ENCODE assay signal across 21 cellular contexts in genomic region chr7:81603-82342, GRCh38.
DNase-seq lines count a peak whose midpoint lies in the region; ATAC-seq and TF ChIP-seq lines count a peak whose summit lies in the region.
"Had no signal": no experiment of that assay in that cellular context is flagged by ENCODE, and none has a peak within 500 bp of the region (broad histone marks: within the 10 kb centered on the region; RNA-seq: fewer than 3 reads in every experiment).

No MANE protein-coding gene starts in this region.

- no peak overlapping the region for H3K4me2 ChIP-seq in mesenchymal stem cell (ENCODE audit: low read length, poor library complexity, severe bottlenecking)

- POLR2A ChIA-PET in MCF 10A (lab: Yijun Ruan, JAX): interaction anchor here (1.2 kb wide), 1 partner anchor 17 kb away, joined by 3 read pairs; no protein-coding TSS in a partner anchor

- H3K4me3 Mint-ChIP-seq in MCF 10A (ENCODE audit: unreplicated experiment) (no peak overlapping the region), brain (peak overlapping the region in 1 of 5 experiments; percentile 9)
- H3K4me3 Mint-ChIP-seq: IgD-negative memory B cell; natural killer cell; stimulated activated naive B cell treated with anti-CD40 and anti-IgM and Interleukin-4, amounts not matched to agents 10 μg/mL and 1 μg/mL and 100 μg/mL, for 72 hours; T-helper 1 cell treated with Interleukin-12 subunit alpha and Interleukin-12 subunit beta and Interleukin-4 antibody, amounts not matched to agents 30 μg/mL and 1 μg/mL, for 36 hours had no signal

- no peak overlapping the region for H2BK15ac ChIP-seq in mesenchymal stem cell (ENCODE audit: low read depth, poor library complexity, severe bottlenecking)

- ATAC-seq in upper lobe of right lung (peak; percentile 48), heart left ventricle (no peak)
- ATAC-seq: natural killer cell; stimulated activated naive B cell treated with anti-CD40 and anti-IgM and Interleukin-4, amounts not matched to agents 10 μg/mL and 1 μg/mL and 100 μg/mL, for 72 hours had no signal

- DNase-seq in breast epithelium (ENCODE audit: low spot score in 2 of 2) (peak in 1 of 2 donors; percentile 13), MCF 10A (ENCODE audit: unreplicated experiment) (no peak), mesenchymal stem cell (no peak), upper lobe of right lung (no peak), amygdala (lab: John Stamatoyannopoulos, UW) (no peak), NCI-H2227 (lab: John Stamatoyannopoulos, UW; ENCODE audit: unreplicated experiment) (no peak), heart left ventricle (no peak)
- DNase-seq: activated gamma-delta T cell treated with Interleukin-2 at 50 U/mL for 16 hours; amniotic stem cell; DMS53; effector memory CD4-positive, alpha-beta T cell; natural killer cell; NCI-H69; SIG-M5; stimulated activated CD4-positive, alpha-beta T cell treated with anti-CD3 and anti-CD28 coated beads, Interleukin-15, amount 100 ng/mL, for 24 hours; stimulated activated naive B cell treated with anti-CD40 and anti-IgM and Interleukin-4, amounts not matched to agents 10 μg/mL and 1 μg/mL and 100 μg/mL, for 72 hours; trophoblast cell had no signal

- CTCF ChIA-PET in MCF 10A (lab: Yijun Ruan, JAX): interaction anchor here (0.6 to 1.5 kb wide), 3 partner anchors 13 to 900 kb away, joined by 3 read pairs; no protein-coding TSS in a partner anchor

- no TSS peak for BruUV-seq in MCF 10A (replicated peaks; lab: Mats Ljungman, UMichigan)

- peak overlapping the region; percentile 25 for H4K91ac ChIP-seq in mesenchymal stem cell (ENCODE audit: low read length)

- H3K14ac ChIP-seq in mesenchymal stem cell (ENCODE audit: low read length in 2 of 2): peak overlapping the region in 1 of 2 experiments; percentile 85

- H3K27ac Mint-ChIP-seq in MCF 10A (ENCODE audit: low read depth, unreplicated experiment) (no peak overlapping the region), brain (peak overlapping the region in 3 of 5 experiments; percentile 43 to 81 (median 52))
- H3K27ac Mint-ChIP-seq: IgD-negative memory B cell; natural killer cell; stimulated activated naive B cell treated with anti-CD40 and anti-IgM and Interleukin-4, amounts not matched to agents 10 μg/mL and 1 μg/mL and 100 μg/mL, for 72 hours; T-helper 1 cell treated with Interleukin-12 subunit alpha and Interleukin-12 subunit beta and Interleukin-4 antibody, amounts not matched to agents 30 μg/mL and 1 μg/mL, for 36 hours had no signal

- peak overlapping the region in 1 of 2 experiments; percentile 64 for H2BK12ac ChIP-seq in mesenchymal stem cell (ENCODE audit: low read length in 2 of 2)

- H3K36me3 ChIP-seq in breast epithelium (no peaks in the 10 kb centered on the region), mesenchymal stem cell (ENCODE audit: control insufficient read depth in 1 of 2, insufficient read depth in 2 of 2, low read depth in 1 of 2, low read length in 2 of 2) (peaks cover 0 to 12% of the 10 kb centered on the region in 2 experiments), upper lobe of right lung (no peaks in the 10 kb centered on the region), heart left ventricle (no peaks in the 10 kb centered on the region)

- peak overlapping the region in 1 of 2 experiments; percentile 71 for H3K18ac ChIP-seq in mesenchymal stem cell (ENCODE audit: low read depth in 1 of 2, low read length in 2 of 2)

- H3K4me3 ChIP-seq in breast epithelium: peak overlapping the region in 2 of 3 donors; percentile 15 to 44
- H3K4me3 ChIP-seq in mesenchymal stem cell (ENCODE audit: insufficient read depth in 1 of 2, low read depth in 1 of 2, low read length in 2 of 2): no peak overlapping the region
- no peak overlapping the region for H3K4me3 ChIP-seq in upper lobe of right lung
- no peak overlapping the region for H3K4me3 ChIP-seq in heart left ventricle

- H2BK5ac ChIP-seq in mesenchymal stem cell (ENCODE audit: low read depth, low read length, poor library complexity, severe bottlenecking): no peak overlapping the region

- H3K27me3 ChIP-seq in breast epithelium (no peaks in the 10 kb centered on the region), mesenchymal stem cell (ENCODE audit: control insufficient read depth in 1 of 2, insufficient read depth in 1 of 2, low read length in 2 of 2) (peaks cover 5 to 21% of the 10 kb centered on the region in 2 experiments), upper lobe of right lung (peaks cover 4% of the 10 kb centered on the region), heart left ventricle (peaks cover 0 to 8% (median 0%) of the 10 kb centered on the region in 9 donors)

- H3K9me3 Mint-ChIP-seq in MCF 10A (ENCODE audit: unreplicated experiment) (no peaks in the 10 kb centered on the region), brain (peaks cover 0 to 8% (median 0%) of the 10 kb centered on the region in 5 experiments)
- H3K9me3 Mint-ChIP-seq: IgD-negative memory B cell; natural killer cell; stimulated activated naive B cell treated with anti-CD40 and anti-IgM and Interleukin-4, amounts not matched to agents 10 μg/mL and 1 μg/mL and 100 μg/mL, for 72 hours; T-helper 1 cell treated with Interleukin-12 subunit alpha and Interleukin-12 subunit beta and Interleukin-4 antibody, amounts not matched to agents 30 μg/mL and 1 μg/mL, for 36 hours had no signal

- no peak overlapping the region for H3K9ac ChIP-seq in mesenchymal stem cell (ENCODE audit: low read length)

- H3K4ac ChIP-seq in mesenchymal stem cell (ENCODE audit: low read depth in 1 of 2, low read length in 2 of 2): no peak overlapping the region

- H2BK120ac ChIP-seq in mesenchymal stem cell (ENCODE audit: low read depth, low read length): no peak overlapping the region

- H3K36me3 Mint-ChIP-seq in MCF 10A (ENCODE audit: insufficient read depth, unreplicated experiment) (no peaks in the 10 kb centered on the region), brain (no peaks in the 10 kb centered on the region)
- H3K36me3 Mint-ChIP-seq: CD14-positive monocyte; IgD-negative memory B cell; natural killer cell; stimulated activated naive B cell treated with anti-CD40 and anti-IgM and Interleukin-4, amounts not matched to agents 10 μg/mL and 1 μg/mL and 100 μg/mL, for 72 hours had no signal

- no peaks in the 10 kb centered on the region for H3K79me1 ChIP-seq in mesenchymal stem cell (replicated peaks; ENCODE audit: low read length, poor library complexity, severe bottlenecking)

- TF ChIP-seq POLR2A in breast epithelium (IDR thresholded peaks at IDR 0.05): no peak
- no peak for TF ChIP-seq POLR2A in heart left ventricle (IDR thresholded peaks at IDR 0.05)

- 79% methylated on average over 21 of the region's 22 CpGs for WGBS in mesenchymal stem cell
- WGBS in heart left ventricle, 4 donors: 72 to 78% (median 77%) methylated on average over 20 to 22 of the region's 22 CpGs

- H3K9me3 ChIP-seq in breast epithelium (no peaks in the 10 kb centered on the region), mesenchymal stem cell (ENCODE audit: control insufficient read depth, low read length) (no peaks in the 10 kb centered on the region), upper lobe of right lung (no peaks in the 10 kb centered on the region), heart left ventricle (no peaks in the 10 kb centered on the region)

- peaks cover 12% of the 10 kb centered on the region for H3K27me3 Mint-ChIP-seq in MCF 10A (ENCODE audit: insufficient read depth, unreplicated experiment)
- H3K27me3 Mint-ChIP-seq in brain: peaks cover 3% of the 10 kb centered on the region

- peak overlapping the region in 1 of 2 donors; percentile 48 for H3K27ac ChIP-seq in breast epithelium
- H3K27ac ChIP-seq in mesenchymal stem cell (ENCODE audit: low read length, poor library complexity, severe bottlenecking): no peak overlapping the region
- no peak overlapping the region for H3K27ac ChIP-seq in upper lobe of right lung
- no peak overlapping the region for H3K27ac ChIP-seq in heart left ventricle

- H2AK5ac ChIP-seq in mesenchymal stem cell (ENCODE audit: low read length, severe bottlenecking): no peak overlapping the region

- H3K23ac ChIP-seq in mesenchymal stem cell (ENCODE audit: low read length in 2 of 2): peak overlapping the region in 1 of 2 experiments; percentile 28

- H4K8ac ChIP-seq in mesenchymal stem cell (ENCODE audit: low read length): no peak overlapping the region

- H2AFZ ChIP-seq in mesenchymal stem cell (ENCODE audit: low read depth, low read length): no peak overlapping the region

- intact Hi-C loops in breast epithelium (cut with DNase I; ENCODE audit: low total_unique reads) (no loop called here), MCF 10A (cut with micrococcal nuclease) (no loop called here), upper lobe of right lung (cut with DNase I) (no loop called here), heart left ventricle (cut with DNase I) (no loop called here)

- H3K4me1 ChIP-seq in breast epithelium (peaks cover 0 to 4% of the 10 kb centered on the region in 2 donors), mesenchymal stem cell (ENCODE audit: control insufficient read depth, insufficient read depth, low read depth, low read length) (peaks cover 16% of the 10 kb centered on the region), upper lobe of right lung (peaks cover 3% of the 10 kb centered on the region), heart left ventricle (peaks cover 0 to 9% (median 0%) of the 10 kb centered on the region in 12 donors)

- TF ChIP-seq CTCF in breast epithelium (IDR thresholded peaks at IDR 0.05) (no peak), MCF 10A (IDR thresholded peaks at IDR 0.05; ENCODE audit: unreplicated experiment) (no peak), brain (conservative IDR thresholded peaks at IDR 0.05) (no peak), upper lobe of right lung (IDR thresholded peaks at IDR 0.05) (no peak), heart left ventricle (IDR thresholded peaks at IDR 0.05) (no peak)

- H3K4me1 Mint-ChIP-seq in MCF 10A (ENCODE audit: insufficient read depth, unreplicated experiment) (peaks cover 6% of the 10 kb centered on the region), brain (peaks cover 60% of the 10 kb centered on the region)
- H3K4me1 Mint-ChIP-seq: natural killer cell had no signal

Comparison
In these comparisons a context has a peak if more than half of its experiments do, and no peak if none do; other contexts are left out.
1. H3K4me3 ChIP-seq: peak in breast epithelium (2 of 3); none in mesenchymal stem cell (0 of 2), upper lobe of right lung (single experiment) and heart left ventricle (0 of 12).